Comparison of ENCODE assay signal across 8 cellular contexts in the genomic region with DNA sequence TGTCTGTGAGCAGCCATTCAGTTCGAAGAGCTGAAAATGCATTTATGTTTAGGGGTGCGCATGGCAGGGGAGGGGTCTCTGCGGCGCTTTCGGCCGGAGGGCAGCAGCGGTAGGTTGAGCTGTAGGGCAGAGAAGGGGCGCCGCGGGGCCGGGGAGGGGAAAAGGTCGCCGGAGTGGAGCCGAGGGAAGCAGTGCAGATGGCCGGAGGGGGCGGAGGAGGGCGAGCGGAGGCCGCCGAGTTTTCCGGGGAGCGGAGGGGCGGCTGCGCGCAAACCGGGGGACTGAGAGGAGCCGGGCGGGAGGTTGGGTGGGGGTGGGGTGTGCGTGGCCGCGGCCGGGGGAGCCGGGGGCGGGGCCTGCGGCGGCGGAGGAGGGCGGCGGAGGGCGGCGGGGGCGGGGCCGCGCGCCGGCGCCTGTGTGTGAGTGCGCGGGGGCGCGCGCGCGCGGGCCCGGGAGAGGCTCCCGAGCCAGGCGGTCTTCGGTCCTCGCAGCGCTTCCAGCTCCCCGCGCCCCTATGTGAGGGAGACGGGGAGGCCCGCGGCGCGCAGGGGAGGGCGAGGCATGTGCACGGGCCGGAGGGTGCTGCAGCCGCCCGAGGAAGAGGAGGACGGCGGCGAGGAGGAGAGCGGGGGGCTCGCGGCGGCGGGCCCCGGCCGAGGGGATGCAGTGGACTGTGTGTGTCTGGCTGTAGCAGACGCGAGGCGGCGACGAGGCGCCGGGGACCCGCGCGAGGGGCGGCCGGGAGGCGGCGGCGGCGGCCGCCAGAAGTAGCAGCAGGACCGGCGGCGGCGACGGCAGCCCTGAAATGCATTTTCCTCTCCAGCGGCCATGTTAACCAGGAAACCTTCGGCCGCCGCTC.
DNase-seq lines count a peak whose midpoint lies in the region; ATAC-seq, FAIRE-seq and TF ChIP-seq lines count a peak whose summit lies in the region.

DYRK2 (plus strand) TSS at position 440 of the 859 bp plus-strand sequence; CDS start at position 829, 389 bp downstream.

- H3K27me3 ChIP-seq in mucosa of rectum (ENCODE audit: control insufficient read depth in 2 of 2, insufficient read depth in 2 of 2, low read length in 2 of 2): no peaks in the 10 kb centered on the region

- peak within 1 kb of the TSS; percentile 97 for H3K27ac ChIP-seq in mucosa of rectum (ENCODE audit: low read depth in 2 of 2, low read length in 2 of 2)

- ATAC-seq in HG03457 (IDR thresholded peaks at IDR 0.05; ENCODE audit: unreplicated experiment): peak; percentile 49

- H3K4me1 ChIP-seq in mucosa of rectum (ENCODE audit: control insufficient read depth in 2 of 2, insufficient read depth in 2 of 2, low read length in 2 of 2): peaks cover 14 to 34% of the 10 kb centered on the region in 2 donors

- H3K9me3 ChIP-seq in mucosa of rectum (ENCODE audit: control insufficient read depth in 2 of 2, low read length in 2 of 2): no peaks in the 10 kb centered on the region

- H3K4me3 ChIP-seq in mucosa of rectum (ENCODE audit: low read length in 2 of 2): peak within 1 kb of the TSS; percentile 89 to 91

- H3K36me3 ChIP-seq in mucosa of rectum (ENCODE audit: control insufficient read depth in 2 of 2, insufficient read depth in 2 of 2, low read length in 2 of 2): peaks cover 2 to 5% of the 10 kb centered on the region in 2 donors

- H3K9ac ChIP-seq in mucosa of rectum (ENCODE audit: low read depth in 1 of 2, low read length in 2 of 2): peak within 1 kb of the TSS; percentile 81 to 97

- peak; percentile 61 for TF ChIP-seq POLR2A in erythroblast (IDR thresholded peaks at IDR 0.05; ENCODE audit: low read length)

- FAIRE-seq in GM19239 (lab: Jason Lieb, UNC): no peak

- DNase-seq in CD1c-positive myeloid dendritic cell (ENCODE audit: extremely low spot score) (peak; percentile 72), GM19239 (ENCODE audit: insufficient read length, low spot score) (peak; percentile 77), NOMO-1 treated with dmso at 0.1 percent for 144 hours (lab: John Stamatoyannopoulos, UW; ENCODE audit: unreplicated experiment) (peak; percentile 38), activated T-cell treated with anti-CD3 and anti-CD28 coated beads for 48 hours (ENCODE audit: low read depth) (peak; percentile 72), erythroblast (lab: John Stamatoyannopoulos, UW) (peak; percentile 83 to 88)
- peak; percentile 47 to 64 for DNase-seq in stimulated activated CD8-positive, alpha-beta memory T cell treated with anti-CD3 and anti-CD28 coated beads, Interleukin-7, amount 100 ng/mL, for 1 hour (ENCODE audit: low read depth in 2 of 2)

Comparison
In these comparisons a context has a peak if more than half of its experiments do, and no peak if none do; other contexts are left out.
1. Peak in every context shown above with its lines: DNase-seq, ATAC-seq, H3K4me3 ChIP-seq and H3K27ac ChIP-seq.